Comparison of ENCODE assay signal across 8 cellular contexts in genomic region chr10:58268454-58268945, GRCh38. TPM values are rescaled to one million over a fixed set of nuclear protein-coding genes. Genes with fewer than 3 reads are reported as not detected.
DNase-seq lines count a peak whose midpoint lies in the region; ATAC-seq and TF ChIP-seq lines count a peak whose summit lies in the region.

No MANE protein-coding gene starts in this region.

- ATAC-seq in HG03442 (IDR thresholded peaks at IDR 0.05; ENCODE audit: unreplicated experiment) (peak; percentile 0), lower lobe of right lung (peak in 1 of 2 donors; percentile 16), aorta (ENCODE audit: low FRiP score) (peak; percentile 0)

- no peaks in the 10 kb centered on the region for H3K9me3 Mint-ChIP-seq in activated T-cell treated with anti-CD3 and anti-CD28 coated beads, Interleukin-2, amount 50 U/mL, for 24 hours

- WGBS in aorta, 2 donors: 1% methylated on average over 13 of the region's 13 CpGs

- peak overlapping the region; percentile 71 for H3K4me3 ChIP-seq in astrocyte of the cerebellum (ENCODE audit: low read depth, low read length)
- peak overlapping the region; percentile 65 for H3K4me3 ChIP-seq in lower lobe of right lung
- peak overlapping the region; percentile 70 to 71 for H3K4me3 ChIP-seq in aorta (ENCODE audit: low read length in 2 of 2)

- in situ Hi-C loops in astrocyte of the cerebellum (cut with HindIII; ENCODE audit: low sequenced_read_pairs): no loop called here

- H3K27me3 Mint-ChIP-seq in activated T-cell treated with anti-CD3 and anti-CD28 coated beads, Interleukin-2, amount 50 U/mL, for 24 hours: no peaks in the 10 kb centered on the region

- H3K27ac ChIP-seq in lower lobe of right lung: peak overlapping the region; percentile 98
- peak overlapping the region; percentile 32 to 96 for H3K27ac ChIP-seq in aorta (ENCODE audit: low read depth in 1 of 2, low read length in 2 of 2)

- H3K4me1 ChIP-seq in lower lobe of right lung (peaks cover 27% of the 10 kb centered on the region), aorta (ENCODE audit: control insufficient read depth in 1 of 2, insufficient read depth in 2 of 2, low read length in 2 of 2) (no peaks in the 10 kb centered on the region)

- DNase-seq in activated T-cell treated with anti-CD3 and anti-CD28 coated beads, Interleukin-2, amount 50 U/mL, for 24 hours: no peak
- no peak for DNase-seq in activated T-cell treated with anti-CD3 and anti-CD28 coated beads for 4 hours
- DNase-seq in astrocyte of the cerebellum (ENCODE audit: low read depth): no peak
- no peak for DNase-seq in lower lobe of right lung
- no peak for DNase-seq in aorta
- DNase-seq in islet precursor cell: no peak
- DNase-seq in activated CD8-positive, alpha-beta memory T cell treated with anti-CD3 and anti-CD28 coated beads, Interleukin-2, amount 50 U/mL, for 4 hours: no peak

- H3K36me3 ChIP-seq in lower lobe of right lung (no peaks in the 10 kb centered on the region), aorta (ENCODE audit: control insufficient read depth in 1 of 2, insufficient read depth in 2 of 2, low read length in 1 of 2) (no peaks in the 10 kb centered on the region)

- TF ChIP-seq CTCF in astrocyte of the cerebellum (IDR thresholded peaks at IDR 0.05; ENCODE audit: low read depth, low read length, missing control alignments) (no peak), lower lobe of right lung (IDR thresholded peaks at IDR 0.05) (no peak)

- intact Hi-C loops in lower lobe of right lung (cut with DNase I) (no loop called here), aorta (cut with DNase I) (no loop called here)

- H3K9me3 ChIP-seq in lower lobe of right lung: no peaks in the 10 kb centered on the region
- H3K9me3 ChIP-seq in aorta (ENCODE audit: control insufficient read depth, low read length): no peaks in the 10 kb centered on the region

- peaks cover 31% of the 10 kb centered on the region for H3K36me3 Mint-ChIP-seq in activated T-cell treated with anti-CD3 and anti-CD28 coated beads, Interleukin-2, amount 50 U/mL, for 24 hours (ENCODE audit: low read depth)

- H3K27ac Mint-ChIP-seq in activated T-cell treated with anti-CD3 and anti-CD28 coated beads, Interleukin-2, amount 50 U/mL, for 24 hours: peak overlapping the region; percentile 98

- peaks cover 49% of the 10 kb centered on the region for H3K4me1 Mint-ChIP-seq in activated T-cell treated with anti-CD3 and anti-CD28 coated beads, Interleukin-2, amount 50 U/mL, for 24 hours (ENCODE audit: low read depth)

- H3K27me3 ChIP-seq in lower lobe of right lung (ENCODE audit: low read depth): no peaks in the 10 kb centered on the region
- H3K27me3 ChIP-seq in aorta (ENCODE audit: control insufficient read depth in 1 of 2, insufficient read depth in 2 of 2, low read length in 1 of 2): no peaks in the 10 kb centered on the region

- H3K4me3 Mint-ChIP-seq in activated T-cell treated with anti-CD3 and anti-CD28 coated beads, Interleukin-2, amount 50 U/mL, for 24 hours: peak overlapping the region; percentile 95

RNA-seq across cellular contexts. Expression of gene CISD1, which starts 0.5 kb away (rescaled TPM):
- total RNA-seq in lower lobe of right lung (24.5 TPM), aorta (10 to 100 TPM; 28.8 to 30.7 TPM)
- polyA plus RNA-seq in aorta: 10 to 100 TPM; 33.7 to 47.7 TPM

RNA-seq across cellular contexts. Expression of gene IPMK, which starts 0.8 kb away (rescaled TPM):
- total RNA-seq in lower lobe of right lung (7.5 TPM), aorta (1 to 10 TPM; 4.5 to 8.1 TPM)
- polyA plus RNA-seq in aorta: 1 to 10 TPM in 1 of 2 donors, under 1 TPM in 1; 0.87 to 2.9 TPM
